In the genomic region with DNA sequence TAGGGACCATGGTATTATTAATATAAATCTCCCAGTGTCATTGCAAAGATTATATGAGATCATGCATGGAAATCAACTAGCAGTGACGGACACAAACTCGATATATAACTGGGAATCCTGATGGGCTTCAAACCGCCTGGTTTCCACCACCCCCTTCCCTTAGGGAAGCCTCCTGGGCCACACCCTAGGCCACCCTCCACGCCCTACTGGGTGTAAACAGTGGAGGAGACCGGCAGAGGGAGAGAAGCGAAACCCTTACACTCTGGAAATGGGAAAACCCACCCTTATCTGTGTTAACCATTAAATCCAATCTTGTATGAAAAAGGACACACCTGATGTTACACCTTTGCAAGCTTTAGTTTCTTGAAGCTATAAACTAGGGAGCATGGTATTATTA, we compare ENCODE assay signal across 8 cellular contexts.
DNase-seq lines count a peak whose midpoint lies in the region; ATAC-seq and TF ChIP-seq lines count a peak whose summit lies in the region.

No MANE protein-coding gene starts in this region.

- peak overlapping the region in 4 of 5 donors; percentile 78 to 98 (median 88) for H3K9ac ChIP-seq in subcutaneous abdominal adipose tissue (ENCODE audit: low read length in 5 of 5)

- no peak for TF ChIP-seq CTCF in HFF-Myc (IDR thresholded peaks at IDR 0.05; ENCODE audit: low read depth, low read length, missing control alignments)
- TF ChIP-seq CTCF in VCaP (conservative IDR thresholded peaks at IDR 0.05): no peak

- H3K4me1 ChIP-seq in subcutaneous abdominal adipose tissue (ENCODE audit: control insufficient read depth in 5 of 5, insufficient read depth in 5 of 5, low read length in 5 of 5): peaks cover 0 to 23% (median 21%) of the 10 kb centered on the region in 5 donors

- H3K27me3 ChIP-seq in subcutaneous abdominal adipose tissue (ENCODE audit: control insufficient read depth in 5 of 5, insufficient read depth in 4 of 5, low read length in 5 of 5): peaks cover 0 to 2% (median 0%) of the 10 kb centered on the region in 5 donors

- H3K9me3 ChIP-seq in iPS-18c (ENCODE audit: control insufficient read depth, insufficient read depth, low read length) (peaks cover 2% of the 10 kb centered on the region), subcutaneous abdominal adipose tissue (ENCODE audit: control insufficient read depth in 5 of 5, low read length in 5 of 5) (peaks cover 0 to 5% (median 0%) of the 10 kb centered on the region in 5 donors)

- ATAC-seq in HG03442 (IDR thresholded peaks at IDR 0.05; ENCODE audit: unreplicated experiment): no peak
- ATAC-seq in GM21360 (IDR thresholded peaks at IDR 0.05; ENCODE audit: unreplicated experiment): no peak

- H3K36me3 ChIP-seq in subcutaneous abdominal adipose tissue (ENCODE audit: control insufficient read depth in 5 of 5, insufficient read depth in 5 of 5, low read length in 5 of 5): peaks cover 7 to 17% (median 11%) of the 10 kb centered on the region in 5 donors

- peak overlapping the region; percentile 91 for H3K4me3 ChIP-seq in HFF-Myc (replicated peaks; ENCODE audit: low read depth, low read length)
- H3K4me3 ChIP-seq in iPS-18c (ENCODE audit: insufficient read depth, low read depth, low read length): peak overlapping the region; percentile 51
- H3K4me3 ChIP-seq in subcutaneous abdominal adipose tissue (ENCODE audit: low read depth in 1 of 5, low read length in 5 of 5): peak overlapping the region; percentile 92 to 100 (median 99)

- DNase-seq in HFF-Myc (ENCODE audit: extremely low read depth, low read depth) (no peak), HuH-7.5 (ENCODE audit: low spot score) (no peak)
- DNase-seq in stimulated activated CD8-positive, alpha-beta memory T cell treated with anti-CD3 and anti-CD28 coated beads, Interleukin-4, amount 100 ng/mL, for 48 hours: no peak

- peak overlapping the region; percentile 80 for H3K27ac ChIP-seq in VCaP
- H3K27ac ChIP-seq in subcutaneous abdominal adipose tissue (ENCODE audit: low read depth, low read length): peak overlapping the region; percentile 87
